ENCODE assay signal across 14 cellular contexts in the genomic region with DNA sequence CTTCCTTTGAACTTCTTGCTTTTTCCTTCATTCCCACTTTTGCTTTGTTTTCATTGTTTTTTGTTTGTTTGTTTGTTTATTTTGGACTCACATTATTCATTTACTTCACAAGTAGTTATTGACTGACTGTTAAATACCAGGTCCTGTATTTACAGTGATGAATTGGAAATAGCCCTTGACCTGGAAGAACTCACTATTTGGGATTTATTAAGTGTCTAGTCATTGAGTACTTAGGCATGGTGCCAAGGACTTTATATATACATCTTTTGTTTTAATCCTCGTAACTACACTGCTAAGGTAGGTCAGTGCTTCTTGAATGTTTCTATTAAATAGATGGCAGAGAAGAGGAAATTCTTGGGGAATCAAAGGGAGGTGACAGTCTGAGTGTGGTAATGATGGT.
"Had no signal": no experiment of that assay in that cellular context is flagged by ENCODE, and none has a peak within 500 bp of the region (broad histone marks: within the 10 kb centered on the region; RNA-seq: fewer than 3 reads in every experiment).

No MANE protein-coding gene starts in this region.

- H3K4me3 ChIP-seq: esophagus muscularis mucosa, heart left ventricle, left lung, smooth muscle cell, suprapubic skin had no signal

- H3K9me3 ChIP-seq: esophagus muscularis mucosa, left lung, suprapubic skin had no signal

- H3K36me3 ChIP-seq: esophagus muscularis mucosa, heart left ventricle, left lung, suprapubic skin had no signal

- DNase-seq: activated CD4-positive, alpha-beta T cell treated with anti-CD3 and anti-CD28 coated beads for 4 hours; activated CD8-positive, alpha-beta memory T cell treated with anti-CD3 and anti-CD28 coated beads for 24 hours; activated naive CD4-positive, alpha-beta T cell treated with anti-CD3 and anti-CD28 coated beads for 36 hours; central memory CD4-positive, alpha-beta T cell; cortex of kidney; heart left ventricle; left lung; natural killer cell; nucleus accumbens; stimulated activated naive CD8-positive, alpha-beta T cell treated with anti-CD3 and anti-CD28 coated beads, Interleukin-15, Interleukin-2, amounts not matched to agents 100 U/mL and 50 U/mL, for 24 hours had no signal

- ATAC-seq: heart left ventricle; left lung; natural killer cell; right cardiac atrium; stimulated activated naive CD8-positive, alpha-beta T cell treated with anti-CD3 and anti-CD28 coated beads, Interleukin-15, Interleukin-2, amounts not matched to agents 100 U/mL and 50 U/mL, for 24 hours had no signal

- H3K27me3 ChIP-seq: esophagus muscularis mucosa, heart left ventricle, left lung, suprapubic skin had no signal
